In the genomic region with DNA sequence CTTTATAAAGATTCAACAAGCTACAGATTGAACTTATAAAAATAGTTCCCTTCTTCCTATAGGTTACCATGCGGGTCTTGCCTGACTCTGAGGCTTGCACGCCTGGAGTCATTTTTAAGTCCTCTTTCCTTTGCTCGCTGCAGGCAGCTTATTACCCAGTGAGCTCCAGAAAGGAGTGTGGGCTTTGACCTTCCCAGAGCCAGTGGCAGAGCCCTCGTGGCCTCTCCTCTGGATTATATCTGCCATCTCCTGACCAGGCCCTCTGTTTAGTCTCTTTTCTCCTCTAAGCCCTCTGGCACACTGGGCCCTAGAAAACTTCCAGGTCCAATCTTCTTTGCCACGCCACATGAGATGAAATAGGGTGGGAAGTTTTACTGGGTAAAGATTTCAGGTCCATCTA, we compare ENCODE assay signal across 2 cellular contexts.
TF ChIP-seq lines count a peak whose summit lies in the region.

No MANE protein-coding gene starts in this region.

TF ChIP-seq in GM23338, 12 proteins besides CTCF, POLR2A, EP300 and RAD21 (continues in another document):
- TF ChIP-seq EZH2 (IDR thresholded peaks at IDR 0.05; ENCODE audit: low read depth, unreplicated experiment) = no peak
- TF ChIP-seq POLR2AphosphoS5 (IDR thresholded peaks at IDR 0.05; ENCODE audit: low read depth) = no peak
- no peak for TF ChIP-seq ZNF462 (CRISPR knock-in tag; IDR thresholded peaks at IDR 0.05)
- no peak for TF ChIP-seq CREB1 (CRISPR knock-in tag; IDR thresholded peaks at IDR 0.05; ENCODE audit: low read depth)
- TF ChIP-seq JUNB (IDR thresholded peaks at IDR 0.05; ENCODE audit: unreplicated experiment) = no peak
- TF ChIP-seq, protein P1, sequence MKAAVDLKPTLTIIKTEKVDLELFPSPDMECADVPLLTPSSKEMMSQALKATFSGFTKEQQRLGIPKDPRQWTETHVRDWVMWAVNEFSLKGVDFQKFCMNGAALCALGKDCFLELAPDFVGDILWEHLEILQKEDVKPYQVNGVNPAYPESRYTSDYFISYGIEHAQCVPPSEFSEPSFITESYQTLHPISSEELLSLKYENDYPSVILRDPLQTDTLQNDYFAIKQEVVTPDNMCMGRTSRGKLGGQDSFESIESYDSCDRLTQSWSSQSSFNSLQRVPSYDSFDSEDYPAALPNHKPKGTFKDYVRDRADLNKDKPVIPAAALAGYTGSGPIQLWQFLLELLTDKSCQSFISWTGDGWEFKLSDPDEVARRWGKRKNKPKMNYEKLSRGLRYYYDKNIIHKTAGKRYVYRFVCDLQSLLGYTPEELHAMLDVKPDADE (IDR thresholded peaks at IDR 0.05) = no peak
- TF ChIP-seq, protein P2, sequence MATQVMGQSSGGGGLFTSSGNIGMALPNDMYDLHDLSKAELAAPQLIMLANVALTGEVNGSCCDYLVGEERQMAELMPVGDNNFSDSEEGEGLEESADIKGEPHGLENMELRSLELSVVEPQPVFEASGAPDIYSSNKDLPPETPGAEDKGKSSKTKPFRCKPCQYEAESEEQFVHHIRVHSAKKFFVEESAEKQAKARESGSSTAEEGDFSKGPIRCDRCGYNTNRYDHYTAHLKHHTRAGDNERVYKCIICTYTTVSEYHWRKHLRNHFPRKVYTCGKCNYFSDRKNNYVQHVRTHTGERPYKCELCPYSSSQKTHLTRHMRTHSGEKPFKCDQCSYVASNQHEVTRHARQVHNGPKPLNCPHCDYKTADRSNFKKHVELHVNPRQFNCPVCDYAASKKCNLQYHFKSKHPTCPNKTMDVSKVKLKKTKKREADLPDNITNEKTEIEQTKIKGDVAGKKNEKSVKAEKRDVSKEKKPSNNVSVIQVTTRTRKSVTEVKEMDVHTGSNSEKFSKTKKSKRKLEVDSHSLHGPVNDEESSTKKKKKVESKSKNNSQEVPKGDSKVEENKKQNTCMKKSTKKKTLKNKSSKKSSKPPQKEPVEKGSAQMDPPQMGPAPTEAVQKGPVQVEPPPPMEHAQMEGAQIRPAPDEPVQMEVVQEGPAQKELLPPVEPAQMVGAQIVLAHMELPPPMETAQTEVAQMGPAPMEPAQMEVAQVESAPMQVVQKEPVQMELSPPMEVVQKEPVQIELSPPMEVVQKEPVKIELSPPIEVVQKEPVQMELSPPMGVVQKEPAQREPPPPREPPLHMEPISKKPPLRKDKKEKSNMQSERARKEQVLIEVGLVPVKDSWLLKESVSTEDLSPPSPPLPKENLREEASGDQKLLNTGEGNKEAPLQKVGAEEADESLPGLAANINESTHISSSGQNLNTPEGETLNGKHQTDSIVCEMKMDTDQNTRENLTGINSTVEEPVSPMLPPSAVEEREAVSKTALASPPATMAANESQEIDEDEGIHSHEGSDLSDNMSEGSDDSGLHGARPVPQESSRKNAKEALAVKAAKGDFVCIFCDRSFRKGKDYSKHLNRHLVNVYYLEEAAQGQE (IDR thresholded peaks at IDR 0.05; ENCODE audit: unreplicated experiment) = no peak
- TF ChIP-seq NANOG (IDR thresholded peaks at IDR 0.05; ENCODE audit: borderline replicate concordance) = no peak
- TF ChIP-seq ZNF331 (CRISPR knock-in tag; IDR thresholded peaks at IDR 0.05; ENCODE audit: low read depth) = no peak
- no peak for TF ChIP-seq ZNF114 (CRISPR knock-in tag; IDR thresholded peaks at IDR 0.05)

TF ChIP-seq in K562, 482 proteins besides CTCF, POLR2A, EP300 and RAD21:
- no peak for TF ChIP-seq PRDM10 (IDR thresholded peaks at IDR 0.05; ENCODE audit: partially characterized antibody)
- TF ChIP-seq SAFB (IDR thresholded peaks at IDR 0.05; ENCODE audit: borderline replicate concordance, low read depth, low read length) = no peak
- no peak for TF ChIP-seq FOXO4 (CRISPR knock-in tag; IDR thresholded peaks at IDR 0.05)
- no peak for TF ChIP-seq ZNF696 (CRISPR knock-in tag; conservative IDR thresholded peaks at IDR 0.05)
- no peak for TF ChIP-seq EP400 (IDR thresholded peaks at IDR 0.05)
- TF ChIP-seq PML (IDR thresholded peaks at IDR 0.05; ENCODE audit: low read length) = no peak
- TF ChIP-seq NFE2L1 (tag; IDR thresholded peaks at IDR 0.05; ENCODE audit: borderline replicate concordance, low read depth) = no peak
- TF ChIP-seq, protein P3, sequence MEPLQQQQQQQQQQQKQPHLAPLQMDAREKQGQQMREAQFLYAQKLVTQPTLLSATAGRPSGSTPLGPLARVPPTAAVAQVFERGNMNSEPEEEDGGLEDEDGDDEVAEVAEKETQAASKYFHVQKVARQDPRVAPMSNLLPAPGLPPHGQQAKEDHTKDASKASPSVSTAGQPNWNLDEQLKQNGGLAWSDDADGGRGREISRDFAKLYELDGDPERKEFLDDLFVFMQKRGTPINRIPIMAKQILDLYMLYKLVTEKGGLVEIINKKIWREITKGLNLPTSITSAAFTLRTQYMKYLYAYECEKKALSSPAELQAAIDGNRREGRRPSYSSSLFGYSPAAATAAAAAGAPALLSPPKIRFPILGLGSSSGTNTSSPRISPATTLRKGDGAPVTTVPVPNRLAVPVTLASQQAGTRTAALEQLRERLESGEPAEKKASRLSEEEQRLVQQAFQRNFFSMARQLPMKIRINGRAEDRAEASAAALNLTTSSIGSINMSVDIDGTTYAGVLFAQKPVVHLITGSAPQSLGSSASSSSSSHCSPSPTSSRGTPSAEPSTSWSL (CRISPR knock-in tag; IDR thresholded peaks at IDR 0.05; ENCODE audit: borderline replicate concordance) = no peak
- TF ChIP-seq POLR2G (IDR thresholded peaks at IDR 0.05; ENCODE audit: low read depth, low read length) = no peak
- no peak for TF ChIP-seq CREB1 (IDR thresholded peaks at IDR 0.05)
- no peak for TF ChIP-seq CREB1 (CRISPR knock-in tag; IDR thresholded peaks at IDR 0.05)
- no peak for TF ChIP-seq PHTF2 (CRISPR knock-in tag; IDR thresholded peaks at IDR 0.05)
- TF ChIP-seq NFIC (IDR thresholded peaks at IDR 0.05) = no peak
- TF ChIP-seq BDP1 (IDR thresholded peaks at IDR 0.05; ENCODE audit: insufficient read depth, insufficient read length) = no peak
- TF ChIP-seq, protein P4, sequence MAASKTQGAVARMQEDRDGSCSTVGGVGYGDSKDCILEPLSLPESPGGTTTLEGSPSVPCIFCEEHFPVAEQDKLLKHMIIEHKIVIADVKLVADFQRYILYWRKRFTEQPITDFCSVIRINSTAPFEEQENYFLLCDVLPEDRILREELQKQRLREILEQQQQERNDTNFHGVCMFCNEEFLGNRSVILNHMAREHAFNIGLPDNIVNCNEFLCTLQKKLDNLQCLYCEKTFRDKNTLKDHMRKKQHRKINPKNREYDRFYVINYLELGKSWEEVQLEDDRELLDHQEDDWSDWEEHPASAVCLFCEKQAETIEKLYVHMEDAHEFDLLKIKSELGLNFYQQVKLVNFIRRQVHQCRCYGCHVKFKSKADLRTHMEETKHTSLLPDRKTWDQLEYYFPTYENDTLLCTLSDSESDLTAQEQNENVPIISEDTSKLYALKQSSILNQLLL (CRISPR knock-in tag; IDR thresholded peaks at IDR 0.05; ENCODE audit: borderline replicate concordance) = no peak
- TF ChIP-seq RBM14 (IDR thresholded peaks at IDR 0.05; ENCODE audit: borderline replicate concordance, insufficient read depth, low read depth, low read length) = no peak
- TF ChIP-seq GMEB1 (CRISPR knock-in tag; IDR thresholded peaks at IDR 0.05) = no peak
- TF ChIP-seq ZNF253 (CRISPR knock-in tag; conservative IDR thresholded peaks at IDR 0.05) = no peak
- no peak for TF ChIP-seq ZNF133 (CRISPR knock-in tag; IDR thresholded peaks at IDR 0.05)
